ENCODE assay signal across 9 cellular contexts in genomic region chr20:48722002-48722731, GRCh38.
DNase-seq lines count a peak whose midpoint lies in the region; ATAC-seq lines count a peak whose summit lies in the region.
"Had no signal": no experiment of that assay in that cellular context is flagged by ENCODE, and none has a peak within 500 bp of the region (broad histone marks: within the 10 kb centered on the region; RNA-seq: fewer than 3 reads in every experiment).

No MANE protein-coding gene starts in this region.

- H3K36me3 Mint-ChIP-seq in activated T-cell treated with anti-CD3 and anti-CD28 coated beads, Interleukin-2, amount 50 U/mL, for 72 hours (ENCODE audit: insufficient read depth in 2 of 2): peaks cover 10 to 24% of the 10 kb centered on the region in 2 donors

- WGBS in urinary bladder: 73% methylated on average over 14 of the region's 14 CpGs

- H3K27me3 Mint-ChIP-seq in activated T-cell treated with anti-CD3 and anti-CD28 coated beads, Interleukin-2, amount 50 U/mL, for 72 hours (ENCODE audit: low read depth): no peaks in the 10 kb centered on the region

- peaks cover 53% of the 10 kb centered on the region for H3K4me1 Mint-ChIP-seq in activated T-cell treated with anti-CD3 and anti-CD28 coated beads, Interleukin-2, amount 50 U/mL, for 72 hours (ENCODE audit: low read depth)

- ATAC-seq in activated T-cell treated with anti-CD3 and anti-CD28 coated beads, Interleukin-2, amount 50 U/mL, for 72 hours (replicated peaks in 1 of 2): no peak
- peak; percentile 28 for ATAC-seq in left lobe of liver
- no peak for ATAC-seq in HG03097 (IDR thresholded peaks at IDR 0.05; ENCODE audit: low FRiP score, unreplicated experiment)

- peak overlapping the region; percentile 54 for H3K27ac Mint-ChIP-seq in activated T-cell treated with anti-CD3 and anti-CD28 coated beads, Interleukin-2, amount 50 U/mL, for 72 hours

- no peaks in the 10 kb centered on the region for H3K4me1 ChIP-seq in urinary bladder (ENCODE audit: insufficient read depth)

- no peak overlapping the region for H3K4me3 ChIP-seq in urinary bladder (ENCODE audit: low read depth, low read length)
- H3K4me3 ChIP-seq: SK-N-MC had no signal

- H3K4me3 Mint-ChIP-seq in activated T-cell treated with anti-CD3 and anti-CD28 coated beads, Interleukin-2, amount 50 U/mL, for 72 hours: no peak overlapping the region

- no peak for DNase-seq in activated T-cell treated with anti-CD3 and anti-CD28 coated beads, Interleukin-2, amount 50 U/mL, for 72 hours
- no peak for DNase-seq in activated T-cell treated with anti-CD3 and anti-CD28 coated beads, Interleukin-2, amount 50 U/mL, for 48 hours
- DNase-seq in left lobe of liver (ENCODE audit: low spot score): no peak
- no peak for DNase-seq in stimulated activated CD4-positive, alpha-beta T cell treated with anti-CD3 and anti-CD28 coated beads, Interleukin-12 subunit alpha, Interleukin-12 subunit beta, amount 100 ng/mL, for 4 hours
- no peak for DNase-seq in COLO668 (lab: John Stamatoyannopoulos, UW; ENCODE audit: unreplicated experiment)

- H3K9me3 Mint-ChIP-seq in activated T-cell treated with anti-CD3 and anti-CD28 coated beads, Interleukin-2, amount 50 U/mL, for 72 hours: no peaks in the 10 kb centered on the region

- no peaks in the 10 kb centered on the region for H3K36me3 ChIP-seq in urinary bladder (ENCODE audit: insufficient read depth)

- H3K27ac ChIP-seq in angular gyrus (ENCODE audit: low read depth, low read length) (peak overlapping the region; percentile 91), urinary bladder (ENCODE audit: low read depth) (peak overlapping the region; percentile 24)
